Comparison of ENCODE assay signal across 18 cellular contexts in the genomic region with DNA sequence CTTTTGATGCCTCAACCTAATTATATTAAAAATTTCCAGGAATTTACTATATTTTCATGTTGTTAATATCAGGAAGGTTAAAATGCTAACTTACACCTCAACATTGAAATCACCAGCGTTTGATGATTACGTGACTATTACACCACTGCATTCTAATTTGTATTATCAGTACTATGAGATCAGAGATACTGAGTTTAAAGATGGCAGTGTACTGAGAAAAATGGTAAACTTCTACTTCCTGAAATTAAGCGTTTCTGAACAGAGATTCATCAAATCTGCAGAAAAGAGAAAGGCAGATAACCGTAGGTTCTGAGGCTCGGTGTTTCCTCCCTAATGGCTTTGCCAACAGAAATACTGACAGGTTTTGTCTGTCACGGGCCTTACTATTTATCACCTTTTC.
A peak's percentile ranks its signal among the peaks of the same experiment; 100 is the strongest.
DNase-seq lines count a peak whose midpoint lies in the region; ATAC-seq and TF ChIP-seq lines count a peak whose summit lies in the region.
"Had no signal": no experiment of that assay in that cellular context is flagged by ENCODE, and none has a peak within 500 bp of the region (broad histone marks: within the 10 kb centered on the region; RNA-seq: fewer than 3 reads in every experiment).

No MANE protein-coding gene starts in this region.

- POLR2A ChIA-PET in T-cell (lab: Charles Lee), result no interaction called here

- CTCF ChIA-PET in T-cell (lab: Charles Lee), result no interaction called here

- ATAC-seq in T-cell (replicated peaks in 1 of 4), result peak in 3 of 4 experiments; percentile 28 to 36 (median 31)
- ATAC-seq in activated naive CD4-positive, alpha-beta T cell treated with anti-CD3 and anti-CD28 coated beads, Interleukin-2, amount 50 U/mL, for 72 hours, result no peak
- no peak for ATAC-seq in GM21360 (IDR thresholded peaks at IDR 0.05; ENCODE audit: unreplicated experiment)
- ATAC-seq: stimulated activated naive B cell treated with anti-CD40 and anti-IgM and Interleukin-4, amounts not matched to agents 10 μg/mL and 1 μg/mL and 100 μg/mL, for 72 hours had no signal

- no peak overlapping the region for H2AFZ ChIP-seq in neural progenitor cell (replicated peaks)

- no peaks in the 10 kb centered on the region for H3K9me3 Mint-ChIP-seq in activated CD4-positive, alpha-beta T cell treated with anti-CD3 and anti-CD28 coated beads, Interleukin-2, amount 10 ng/mL, durations not matched to agents 24 days and 14 days
- no peaks in the 10 kb centered on the region for H3K9me3 Mint-ChIP-seq in T-cell
- no peaks in the 10 kb centered on the region for H3K9me3 Mint-ChIP-seq in activated naive CD4-positive, alpha-beta T cell treated with anti-CD3 and anti-CD28 coated beads, Interleukin-2, amount 50 U/mL, for 72 hours
- H3K9me3 Mint-ChIP-seq in neural progenitor cell, result no peaks in the 10 kb centered on the region
- H3K9me3 Mint-ChIP-seq: H9; stimulated activated naive B cell treated with anti-CD40 and anti-IgM and Interleukin-4, amounts not matched to agents 10 μg/mL and 1 μg/mL and 100 μg/mL, for 72 hours had no signal

- no peak overlapping the region for H3K9ac ChIP-seq in neural progenitor cell

- H3K27me3 Mint-ChIP-seq in activated CD4-positive, alpha-beta T cell treated with anti-CD3 and anti-CD28 coated beads, Interleukin-2, amount 10 ng/mL, durations not matched to agents 24 days and 14 days, result no peaks in the 10 kb centered on the region
- H3K27me3 Mint-ChIP-seq in T-cell (no peaks in the 10 kb centered on the region), neural progenitor cell (ENCODE audit: insufficient read depth, low read depth) (peaks cover 2% of the 10 kb centered on the region)
- H3K27me3 Mint-ChIP-seq: stimulated activated naive B cell treated with anti-CD40 and anti-IgM and Interleukin-4, amounts not matched to agents 10 μg/mL and 1 μg/mL and 100 μg/mL, for 72 hours had no signal

- H3K36me3 ChIP-seq in neural progenitor cell, result no peaks in the 10 kb centered on the region
- H3K36me3 ChIP-seq: cardiac muscle cell, SJCRH30 had no signal

- no peaks in the 10 kb centered on the region for H4K20me1 ChIP-seq in neural progenitor cell (ENCODE audit: low read depth)

- no peak for TF ChIP-seq CTCF in neural progenitor cell (IDR thresholded peaks at IDR 0.05)

- H3K9me3 ChIP-seq in neural progenitor cell (ENCODE audit: low read depth), result no peaks in the 10 kb centered on the region
- H3K9me3 ChIP-seq: SJCRH30 had no signal

- no peak overlapping the region for H3K4me3 ChIP-seq in neural progenitor cell
- H3K4me3 ChIP-seq: cardiac muscle cell, SJCRH30 had no signal

- peak overlapping the region; percentile 89 for H3K27ac Mint-ChIP-seq in activated CD4-positive, alpha-beta T cell treated with anti-CD3 and anti-CD28 coated beads, Interleukin-2, amount 10 ng/mL, durations not matched to agents 24 days and 14 days
- H3K27ac Mint-ChIP-seq in T-cell (peak overlapping the region; percentile 100), neural progenitor cell (no peak overlapping the region)
- H3K27ac Mint-ChIP-seq in activated naive CD4-positive, alpha-beta T cell treated with anti-CD3 and anti-CD28 coated beads, Interleukin-2, amount 50 U/mL, for 72 hours, result peak overlapping the region; percentile 95 to 96
- H3K27ac Mint-ChIP-seq: H9; stimulated activated naive B cell treated with anti-CD40 and anti-IgM and Interleukin-4, amounts not matched to agents 10 μg/mL and 1 μg/mL and 100 μg/mL, for 72 hours had no signal

- H3K36me3 Mint-ChIP-seq in activated CD4-positive, alpha-beta T cell treated with anti-CD3 and anti-CD28 coated beads, Interleukin-2, amount 10 ng/mL, durations not matched to agents 24 days and 14 days (ENCODE audit: low read depth), result peaks cover 55% of the 10 kb centered on the region
- H3K36me3 Mint-ChIP-seq in T-cell (peaks cover 37% of the 10 kb centered on the region), neural progenitor cell (peaks cover 7% of the 10 kb centered on the region)
- peaks cover 19 to 40% of the 10 kb centered on the region in 2 donors for H3K36me3 Mint-ChIP-seq in activated naive CD4-positive, alpha-beta T cell treated with anti-CD3 and anti-CD28 coated beads, Interleukin-2, amount 50 U/mL, for 72 hours

- no peak for DNase-seq in activated CD4-positive, alpha-beta T cell treated with anti-CD3 and anti-CD28 coated beads, Interleukin-2, amount 10 ng/mL, durations not matched to agents 24 days and 14 days
- DNase-seq in activated CD4-positive, alpha-beta T cell treated with anti-CD3 and anti-CD28 coated beads, Interleukin-2, amount 50 U/mL, for 1 hour, result no peak
- no peak for DNase-seq in T-cell
- no peak for DNase-seq in activated naive CD4-positive, alpha-beta T cell treated with anti-CD3 and anti-CD28 coated beads, Interleukin-2, amount 50 U/mL, for 72 hours (ENCODE audit: low spot score in 2 of 2)
- no peak for DNase-seq in neural progenitor cell (ENCODE audit: low spot score)
- no peak for DNase-seq in substantia nigra (lab: John Stamatoyannopoulos, UW)
- DNase-seq in posterior cingulate gyrus, result no peak
- DNase-seq: activated CD4-positive, alpha-beta T cell treated with anti-CD3 and anti-CD28 coated beads for 1 hour; activated T-cell treated with anti-CD3 and anti-CD28 coated beads, Interleukin-2, amount 50 U/mL, for 1 hour; amygdala; C1 segment of cervical spinal cord; H9; kidney; NCI-H1417 treated with DMSO at 0.1 percent for 48 hours; SJCRH30; stimulated activated naive B cell treated with anti-CD40 and anti-IgM and Interleukin-4, amounts not matched to agents 10 μg/mL and 1 μg/mL and 100 μg/mL, for 72 hours had no signal

- H3K4me3 Mint-ChIP-seq in activated CD4-positive, alpha-beta T cell treated with anti-CD3 and anti-CD28 coated beads, Interleukin-2, amount 10 ng/mL, durations not matched to agents 24 days and 14 days, result peak overlapping the region; percentile 11
- peak overlapping the region in 1 of 3 donors; percentile 64 for H3K4me3 Mint-ChIP-seq in T-cell
- H3K4me3 Mint-ChIP-seq in neural progenitor cell, result no peak overlapping the region
- H3K4me3 Mint-ChIP-seq: H9 had no signal

- H3K27me3 ChIP-seq in neural progenitor cell, result no peaks in the 10 kb centered on the region
- H3K27me3 ChIP-seq: cardiac muscle cell, SJCRH30 had no signal

- peaks cover 5% of the 10 kb centered on the region for H3K4me1 ChIP-seq in neural progenitor cell
- H3K4me1 ChIP-seq: SJCRH30 had no signal

- H3K27ac ChIP-seq in neural progenitor cell, result peak overlapping the region; percentile 1
- no peak overlapping the region for H3K27ac ChIP-seq in substantia nigra (ENCODE audit: low read depth, low read length, poor library complexity, severe bottlenecking)
- H3K27ac ChIP-seq: cardiac muscle cell, SJCRH30 had no signal

- no peaks in the 10 kb centered on the region for H3K79me2 ChIP-seq in neural progenitor cell (ENCODE audit: low read depth)

- peaks cover 65% of the 10 kb centered on the region for H3K4me1 Mint-ChIP-seq in activated CD4-positive, alpha-beta T cell treated with anti-CD3 and anti-CD28 coated beads, Interleukin-2, amount 10 ng/mL, durations not matched to agents 24 days and 14 days
- H3K4me1 Mint-ChIP-seq in T-cell (peaks cover 81 to 83% (median 82%) of the 10 kb centered on the region in 3 donors), neural progenitor cell (peaks cover 13% of the 10 kb centered on the region)

- intact Hi-C loops in activated CD4-positive, alpha-beta T cell treated with anti-CD3 and anti-CD28 coated beads, Interleukin-2, amount 10 ng/mL, durations not matched to agents 24 days and 14 days (cut with micrococcal nuclease), result loop anchor here (10.0 kb wide), 1 partner anchor 275 kb away; no protein-coding TSS in a partner anchor
- intact Hi-C loops in posterior cingulate gyrus (cut with DNase I), result loop anchor here (10.0 kb wide), 1 partner anchor 115 kb away; no protein-coding TSS in a partner anchor

- H3K4me2 ChIP-seq in neural progenitor cell, result no peak overlapping the region

- no peaks in the 10 kb centered on the region for H3F3A ChIP-seq in neural progenitor cell (ENCODE audit: low read depth)

Comparison
In these comparisons a context has a peak if more than half of its experiments do, and no peak if none do; other contexts are left out.
1. ATAC-seq: peak in T-cell (3 of 4); none in activated naive CD4-positive, alpha-beta T cell treated with anti-CD3 and anti-CD28 coated beads, Interleukin-2, amount 50 U/mL, for 72 hours (0 of 2) and GM21360 (single experiment).